ENCODE assay signal across 8 cellular contexts in the genomic region with DNA sequence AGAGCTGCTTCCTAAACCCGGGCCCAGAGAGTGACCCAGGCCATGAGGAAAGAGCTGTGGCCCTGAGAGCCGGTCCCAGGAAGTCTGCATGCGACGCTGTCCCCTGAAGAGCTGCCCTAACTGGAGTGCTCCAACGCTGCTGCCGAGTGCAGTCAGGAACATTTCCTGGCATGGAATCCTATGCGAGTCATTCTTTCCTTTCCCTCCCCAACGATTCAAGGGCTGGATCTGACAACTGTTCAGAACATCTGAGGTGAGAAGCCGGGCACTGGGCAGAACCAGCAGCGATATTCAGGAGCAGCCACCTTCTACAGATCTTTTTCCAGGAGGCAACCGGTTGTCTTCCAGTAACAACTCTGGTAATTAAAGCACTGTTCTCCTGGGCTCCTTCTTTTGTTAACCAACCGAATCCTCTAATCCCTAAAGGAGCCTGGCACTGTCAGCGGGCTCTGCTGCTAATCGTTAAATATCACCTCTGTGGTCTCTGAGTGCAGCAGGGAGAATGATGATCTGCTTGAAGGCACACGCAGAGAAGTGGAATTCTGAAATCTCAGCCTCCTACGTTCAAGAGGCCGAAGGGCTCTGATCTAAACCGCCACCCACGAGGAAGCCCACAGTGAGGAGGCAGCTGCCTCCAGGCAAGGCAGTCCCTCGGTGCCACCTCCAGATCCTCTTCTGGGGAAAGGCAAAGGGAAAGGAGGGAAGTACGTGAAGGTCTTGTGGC. TPM values are rescaled to one million over a fixed set of nuclear protein-coding genes. Genes with fewer than 3 reads are reported as not detected.
DNase-seq lines count a peak whose midpoint lies in the region; ATAC-seq and TF ChIP-seq lines count a peak whose summit lies in the region.

No MANE protein-coding gene starts in this region.

- 0 out of 2 replicates have a peak overlapping the region, but pooled peaks have one; percentile 7 for H3K27ac ChIP-seq in BLaER1

- H3K36me3 ChIP-seq in BLaER1, result peaks cover 44% of the 10 kb centered on the region

- CTCF ChIA-PET in activated CD8-positive, alpha-beta memory T cell treated with anti-CD3 and anti-CD28 coated beads, Interleukin-2, amount 10 ng/mL, durations not matched to agents 7 days and 5 days (lab: Charles Lee), result no interaction called here

- peak; percentile 74 for DNase-seq in NCI-H2227 treated with DMSO at 0.1 percent for 48 hours (lab: John Stamatoyannopoulos, UW)
- peak; percentile 63 for DNase-seq in ecto neural progenitor cell (ENCODE audit: low spot score)
- no peak for DNase-seq in mesothelial cell of epicardium (ENCODE audit: low spot score in 2 of 2, unreplicated experiment in 2 of 2)
- DNase-seq in type B pancreatic cell (ENCODE audit: extremely low spot score, unreplicated experiment), result no peak
- no peak for DNase-seq in activated CD8-positive, alpha-beta memory T cell treated with anti-CD3 and anti-CD28 coated beads, Interleukin-2, amount 10 ng/mL, durations not matched to agents 7 days and 5 days
- no peak for DNase-seq in activated T-cell treated with anti-CD3 and anti-CD28 coated beads for 4 hours
- DNase-seq in RPMI8226, result no peak

- no peak for ATAC-seq in activated CD8-positive, alpha-beta memory T cell treated with anti-CD3 and anti-CD28 coated beads, Interleukin-2, amount 10 ng/mL, durations not matched to agents 7 days and 5 days

- H3K36me3 Mint-ChIP-seq in mesothelial cell of epicardium, result no peaks in the 10 kb centered on the region
- peaks cover 15% of the 10 kb centered on the region for H3K36me3 Mint-ChIP-seq in type B pancreatic cell
- H3K36me3 Mint-ChIP-seq in activated CD8-positive, alpha-beta memory T cell treated with anti-CD3 and anti-CD28 coated beads, Interleukin-2, amount 10 ng/mL, durations not matched to agents 7 days and 5 days, result no peaks in the 10 kb centered on the region

- H3K9me3 Mint-ChIP-seq in mesothelial cell of epicardium, result no peaks in the 10 kb centered on the region
- no peaks in the 10 kb centered on the region for H3K9me3 Mint-ChIP-seq in type B pancreatic cell
- no peaks in the 10 kb centered on the region for H3K9me3 Mint-ChIP-seq in activated CD8-positive, alpha-beta memory T cell treated with anti-CD3 and anti-CD28 coated beads, Interleukin-2, amount 10 ng/mL, durations not matched to agents 7 days and 5 days (ENCODE audit: low read depth)

- no peaks in the 10 kb centered on the region for H3K27me3 Mint-ChIP-seq in mesothelial cell of epicardium (ENCODE audit: low read depth)
- H3K27me3 Mint-ChIP-seq in type B pancreatic cell, result no peaks in the 10 kb centered on the region
- no peaks in the 10 kb centered on the region for H3K27me3 Mint-ChIP-seq in activated CD8-positive, alpha-beta memory T cell treated with anti-CD3 and anti-CD28 coated beads, Interleukin-2, amount 10 ng/mL, durations not matched to agents 7 days and 5 days

- H3K4me3 Mint-ChIP-seq in mesothelial cell of epicardium, result no peak overlapping the region
- peak overlapping the region; percentile 26 for H3K4me3 Mint-ChIP-seq in type B pancreatic cell
- no peak overlapping the region for H3K4me3 Mint-ChIP-seq in activated CD8-positive, alpha-beta memory T cell treated with anti-CD3 and anti-CD28 coated beads, Interleukin-2, amount 10 ng/mL, durations not matched to agents 7 days and 5 days

- no peaks in the 10 kb centered on the region for H3K27me3 ChIP-seq in BLaER1

- H3K27ac Mint-ChIP-seq in mesothelial cell of epicardium (peak overlapping the region; percentile 95), type B pancreatic cell (peak overlapping the region; percentile 71)
- H3K27ac Mint-ChIP-seq in activated CD8-positive, alpha-beta memory T cell treated with anti-CD3 and anti-CD28 coated beads, Interleukin-2, amount 10 ng/mL, durations not matched to agents 7 days and 5 days, result no peak overlapping the region

- no peak overlapping the region for H3K9ac ChIP-seq in BLaER1

- H4K20me1 ChIP-seq in BLaER1, result peaks cover 100% of the 10 kb centered on the region

- H3K9me3 ChIP-seq in BLaER1, result no peaks in the 10 kb centered on the region

- no peak overlapping the region for H3K4me2 ChIP-seq in BLaER1

- H3K4me1 Mint-ChIP-seq in mesothelial cell of epicardium, result peaks cover 80% of the 10 kb centered on the region
- peaks cover 80% of the 10 kb centered on the region for H3K4me1 Mint-ChIP-seq in type B pancreatic cell (ENCODE audit: unreplicated experiment)
- peaks cover 5% of the 10 kb centered on the region for H3K4me1 Mint-ChIP-seq in activated CD8-positive, alpha-beta memory T cell treated with anti-CD3 and anti-CD28 coated beads, Interleukin-2, amount 10 ng/mL, durations not matched to agents 7 days and 5 days

- TF ChIP-seq CTCF in mesothelial cell of epicardium (IDR thresholded peaks at IDR 0.05; ENCODE audit: unreplicated experiment), result no peak
- TF ChIP-seq CTCF in type B pancreatic cell (conservative IDR thresholded peaks at IDR 0.05), result no peak

- no peak overlapping the region for H3K4me3 ChIP-seq in BLaER1

- peaks cover 69% of the 10 kb centered on the region for H3K4me1 ChIP-seq in BLaER1

RNA-seq across cellular contexts. Expression of a gene that starts 55.8 kb away (rescaled TPM):
- 4.1 to 4.9 TPM (median 4.9 TPM) in 3 replicates for total RNA-seq in mesothelial cell of epicardium
- total RNA-seq in type B pancreatic cell (ENCODE audit: low replicate concordance), result 0.67 and 2.7 TPM in 2 replicates
- under 1 TPM; 0.12 to 0.26 TPM for total RNA-seq in activated CD8-positive, alpha-beta memory T cell treated with anti-CD3 and anti-CD28 coated beads, Interleukin-2, amount 10 ng/mL, durations not matched to agents 7 days and 5 days

Comparison
In these comparisons a context has a peak if more than half of its experiments do, and no peak if none do; other contexts are left out.
1. DNase-seq: peak in NCI-H2227 treated with DMSO at 0.1 percent for 48 hours (single experiment) and ecto neural progenitor cell (single experiment); none in mesothelial cell of epicardium (0 of 2), type B pancreatic cell (single experiment), activated CD8-positive, alpha-beta memory T cell treated with anti-CD3 and anti-CD28 coated beads, Interleukin-2, amount 10 ng/mL, durations not matched to agents 7 days and 5 days (single experiment), activated T-cell treated with anti-CD3 and anti-CD28 coated beads for 4 hours (single experiment) and RPMI8226 (single experiment).